Comparison of ENCODE assay signal across 8 cellular contexts in genomic region chr19:18339703-18340102, GRCh38. TPM values are rescaled to one million over a fixed set of nuclear protein-coding genes. Genes with fewer than 3 reads are reported as not detected.
DNase-seq lines count a peak whose midpoint lies in the region; ATAC-seq and TF ChIP-seq lines count a peak whose summit lies in the region.

No MANE protein-coding gene starts in this region.

- H2AFZ ChIP-seq in mammary epithelial cell (ENCODE audit: low read depth, low read length) = peak overlapping the region; percentile 83

- H3K4me2 ChIP-seq in mammary epithelial cell (ENCODE audit: insufficient read depth, low read depth, low read length) = no peak overlapping the region

- H3K4me1 Mint-ChIP-seq in activated CD4-positive, alpha-beta T cell treated with anti-CD3 and anti-CD28 coated beads for 36 hours = peaks cover 19% of the 10 kb centered on the region
- peaks cover 10 to 24% (median 20%) of the 10 kb centered on the region in 4 donors for H3K4me1 Mint-ChIP-seq in naive thymus-derived CD8-positive, alpha-beta T cell

- H3K9me3 ChIP-seq in mammary epithelial cell (replicated peaks; ENCODE audit: insufficient read depth, low read length) = no peaks in the 10 kb centered on the region

- H3K4me3 ChIP-seq in mammary epithelial cell (replicated peaks in 1 of 3; ENCODE audit: insufficient read depth in 1 of 3, low read depth in 2 of 3, low read length in 3 of 3) = no peak overlapping the region

- no peak for DNase-seq in activated CD4-positive, alpha-beta T cell treated with anti-CD3 and anti-CD28 coated beads for 36 hours
- DNase-seq in activated CD4-positive, alpha-beta T cell treated with anti-CD3 and anti-CD28 coated beads for 1 hour = no peak
- DNase-seq in MV-4-11 (lab: John Stamatoyannopoulos, UW) = peak; percentile 67
- DNase-seq in mammary epithelial cell = no peak
- no peak for DNase-seq in naive thymus-derived CD8-positive, alpha-beta T cell
- DNase-seq in T-helper 9 cell = no peak

- in situ Hi-C loops in mammary epithelial cell (cut with MboI; ENCODE audit: low sequenced_read_pairs in 2 of 2) = loop anchor here in 1 of 2 donors (10.0 kb wide), 1 partner anchor 65 kb away; no protein-coding TSS in a partner anchor

- no peaks in the 10 kb centered on the region for H3K79me2 ChIP-seq in mammary epithelial cell (ENCODE audit: insufficient read depth, low read length)

- H3K27ac Mint-ChIP-seq in activated CD4-positive, alpha-beta T cell treated with anti-CD3 and anti-CD28 coated beads for 36 hours = peak overlapping the region; percentile 72
- H3K27ac Mint-ChIP-seq in naive thymus-derived CD8-positive, alpha-beta T cell = peak overlapping the region in 9 of 10 donors; percentile 72 to 95 (median 88)

- H3K4me3 Mint-ChIP-seq in activated CD4-positive, alpha-beta T cell treated with anti-CD3 and anti-CD28 coated beads for 36 hours = peak overlapping the region; percentile 69
- H3K4me3 Mint-ChIP-seq in naive thymus-derived CD8-positive, alpha-beta T cell = peak overlapping the region; percentile 84 to 93 (median 90)

- H3K9ac ChIP-seq in mammary epithelial cell (ENCODE audit: insufficient read depth, low read length) = no peak overlapping the region

- no peak for ATAC-seq in activated CD4-positive, alpha-beta T cell treated with anti-CD3 and anti-CD28 coated beads for 36 hours
- ATAC-seq in naive thymus-derived CD8-positive, alpha-beta T cell = no peak
- no peak for ATAC-seq in GM21529 (IDR thresholded peaks at IDR 0.05; ENCODE audit: unreplicated experiment)
- no peak for ATAC-seq in GM21786 (IDR thresholded peaks at IDR 0.05; ENCODE audit: unreplicated experiment)

- no peaks in the 10 kb centered on the region for H4K20me1 ChIP-seq in mammary epithelial cell (ENCODE audit: insufficient read depth, low read length)

- no peaks in the 10 kb centered on the region for H3K36me3 Mint-ChIP-seq in activated CD4-positive, alpha-beta T cell treated with anti-CD3 and anti-CD28 coated beads for 36 hours (ENCODE audit: low read depth)
- peaks cover 0 to 22% (median 0%) of the 10 kb centered on the region in 3 donors for H3K36me3 Mint-ChIP-seq in naive thymus-derived CD8-positive, alpha-beta T cell

- H3K36me3 ChIP-seq in mammary epithelial cell (ENCODE audit: insufficient read depth, low read length) = no peaks in the 10 kb centered on the region

- dilution Hi-C loops in mammary epithelial cell (cut with HindIII; ENCODE audit: low sequenced_read_pairs) = loop anchor here (10.0 kb wide), 1 partner anchor 55 kb away; the partner anchor contains the start of gene LRRC25

- intact Hi-C loops in activated CD4-positive, alpha-beta T cell treated with anti-CD3 and anti-CD28 coated beads for 36 hours (cut with DNase I, micrococcal nuclease) = loop anchor here in 1 of 2 experiments (1.0 to 5.0 kb wide), 4 partner anchors 11 to 493 kb away; partner anchors contain the start of genes RAB3A and UPF1
- intact Hi-C loops in mammary epithelial cell (cut with micrococcal nuclease) = no loop called here

- H3K27me3 ChIP-seq in mammary epithelial cell (ENCODE audit: insufficient read depth, low read length) = no peaks in the 10 kb centered on the region

- no peak overlapping the region for H3K27ac ChIP-seq in mammary epithelial cell (ENCODE audit: insufficient read depth, low read depth, low read length)

- POLR2A ChIA-PET in activated CD4-positive, alpha-beta T cell treated with anti-CD3 and anti-CD28 coated beads for 36 hours (lab: Charles Lee) = interaction anchor here (0.7 to 3.0 kb wide), 4 partner anchors 11 to 60 kb away, joined by 4 to 16 read pairs (median 5); no protein-coding TSS in a partner anchor
- POLR2A ChIA-PET in naive thymus-derived CD8-positive, alpha-beta T cell (lab: Charles Lee) = interaction anchor here (1.1 to 8.0 kb wide), 4 partner anchors 11 to 71 kb away, joined by 3 to 60 read pairs (median 5); partner anchors contain the start of genes JUND and LSM4

- no peaks in the 10 kb centered on the region for H3K27me3 Mint-ChIP-seq in activated CD4-positive, alpha-beta T cell treated with anti-CD3 and anti-CD28 coated beads for 36 hours
- H3K27me3 Mint-ChIP-seq in naive thymus-derived CD8-positive, alpha-beta T cell = peaks cover 0 to 1% (median 0%) of the 10 kb centered on the region in 5 donors

- BruUV-seq in mammary epithelial cell (replicated peaks; lab: Mats Ljungman, UMichigan) = no TSS peak

- CTCF ChIA-PET in activated CD4-positive, alpha-beta T cell treated with anti-CD3 and anti-CD28 coated beads for 36 hours (lab: Charles Lee) = interaction anchor here (0.8 to 4.3 kb wide), 8 partner anchors 12 to 87 kb away, joined by 3 to 47 read pairs (median 3); partner anchors contain the start of gene LSM4
- CTCF ChIA-PET in mammary epithelial cell (lab: Charles Lee; ENCODE audit: low non-redundant PET) = no interaction called here

- no peaks in the 10 kb centered on the region for H3K9me3 Mint-ChIP-seq in activated CD4-positive, alpha-beta T cell treated with anti-CD3 and anti-CD28 coated beads for 36 hours (ENCODE audit: low read depth)
- H3K9me3 Mint-ChIP-seq in naive thymus-derived CD8-positive, alpha-beta T cell = no peaks in the 10 kb centered on the region

- 69% methylated on average over 4 of the region's 6 CpGs for WGBS in mammary epithelial cell (ENCODE audit: low coverage, missing lambda C conversion rate)

- TF ChIP-seq CTCF in mammary epithelial cell (conservative IDR thresholded peaks at IDR 0.05 in 1 of 2, IDR thresholded peaks at IDR 0.05 in 1 of 2; ENCODE audit: extremely low read depth in 1 of 2, insufficient read depth in 1 of 2, low read depth in 1 of 2, low read length in 2 of 2) = peak in 1 of 2 donors; percentile 5

- peaks cover 18% of the 10 kb centered on the region for H3K4me1 ChIP-seq in mammary epithelial cell (ENCODE audit: insufficient read depth, low read length)

RNA-seq across cellular contexts. Expression of gene PGPEP1, which starts 0.7 kb away (rescaled TPM):
- total RNA-seq in activated CD4-positive, alpha-beta T cell treated with anti-CD3 and anti-CD28 coated beads for 36 hours = 10 to 100 TPM; 20.0 to 20.9 TPM
- total RNA-seq in mammary epithelial cell = 10 to 100 TPM; 16.3 to 18.7 TPM
- 4.5 TPM for polyA plus RNA-seq in mammary epithelial cell
- polyA minus RNA-seq in mammary epithelial cell = 7.3 TPM
- total RNA-seq in naive thymus-derived CD8-positive, alpha-beta T cell = 10 to 100 TPM; 55.9 to 61.0 TPM
- 10 to 100 TPM in 1 of 3 donors, 1 to 10 TPM in 2; 9.3 to 11.9 (median 9.7) TPM for polyA plus RNA-seq in naive thymus-derived CD8-positive, alpha-beta T cell

RNA-seq across cellular contexts. Expression of gene LSM4, which starts 16.8 kb away (rescaled TPM):
- 100 to 1,000 TPM; 269 to 370 TPM for total RNA-seq in activated CD4-positive, alpha-beta T cell treated with anti-CD3 and anti-CD28 coated beads for 36 hours
- total RNA-seq in mammary epithelial cell = 100 to 1,000 TPM; 127 to 182 TPM
- 215 TPM for polyA plus RNA-seq in mammary epithelial cell
- polyA minus RNA-seq in mammary epithelial cell = 63.3 TPM
- total RNA-seq in naive thymus-derived CD8-positive, alpha-beta T cell = 10 to 100 TPM; 82.1 to 84.0 TPM
- 100 to 1,000 TPM; 162 to 198 (median 181) TPM for polyA plus RNA-seq in naive thymus-derived CD8-positive, alpha-beta T cell

RNA-seq across cellular contexts. Expression of gene GDF15, which starts 46.3 kb away (rescaled TPM):
- not detected for total RNA-seq in activated CD4-positive, alpha-beta T cell treated with anti-CD3 and anti-CD28 coated beads for 36 hours
- 10 to 100 TPM; 78.7 to 93.2 TPM for total RNA-seq in mammary epithelial cell
- polyA plus RNA-seq in mammary epithelial cell = 21.2 TPM
- polyA minus RNA-seq in mammary epithelial cell = 1.8 TPM
- total RNA-seq in naive thymus-derived CD8-positive, alpha-beta T cell = not detected
- polyA plus RNA-seq in naive thymus-derived CD8-positive, alpha-beta T cell = not detected

RNA-seq across cellular contexts. Expression of gene LRRC25, which starts 57.7 kb away (rescaled TPM):
- not detected for total RNA-seq in activated CD4-positive, alpha-beta T cell treated with anti-CD3 and anti-CD28 coated beads for 36 hours
- not detected for total RNA-seq in mammary epithelial cell
- polyA plus RNA-seq in mammary epithelial cell = not detected
- polyA minus RNA-seq in mammary epithelial cell = not detected
- total RNA-seq in naive thymus-derived CD8-positive, alpha-beta T cell = under 1 TPM; 0.16 to 0.39 TPM
- polyA plus RNA-seq in naive thymus-derived CD8-positive, alpha-beta T cell = under 1 TPM in 2 of 3 donors, not detected in 1; 0.13 to 0.26 TPM

RNA-seq across cellular contexts. Expression of gene JUND, which starts 58.3 kb away (rescaled TPM):
- total RNA-seq in activated CD4-positive, alpha-beta T cell treated with anti-CD3 and anti-CD28 coated beads for 36 hours = 100 to 1,000 TPM; 254 to 311 TPM
- total RNA-seq in mammary epithelial cell = 10 to 100 TPM; 59.6 to 74.0 TPM
- polyA plus RNA-seq in mammary epithelial cell = 30.0 TPM
- 4.4 TPM for polyA minus RNA-seq in mammary epithelial cell
- total RNA-seq in naive thymus-derived CD8-positive, alpha-beta T cell = 100 to 1,000 TPM; 181 to 189 TPM
- polyA plus RNA-seq in naive thymus-derived CD8-positive, alpha-beta T cell = 100 to 1,000 TPM in 1 of 3 donors, 10 to 100 TPM in 2; 43.3 to 169 (median 69.1) TPM

Comparison
In these comparisons a context has a peak if more than half of its experiments do, and no peak if none do; other contexts are left out.
1. RNA of gene GDF15, which starts 46.3 kb away (total RNA-seq): 78.7 to 93.2 TPM in mammary epithelial cell; not detected in activated CD4-positive, alpha-beta T cell treated with anti-CD3 and anti-CD28 coated beads for 36 hours and not detected in naive thymus-derived CD8-positive, alpha-beta T cell; every median in the first group is over 10 times any median in the second.